ENCODE assay signal across 1 cellular context in the genomic region with DNA sequence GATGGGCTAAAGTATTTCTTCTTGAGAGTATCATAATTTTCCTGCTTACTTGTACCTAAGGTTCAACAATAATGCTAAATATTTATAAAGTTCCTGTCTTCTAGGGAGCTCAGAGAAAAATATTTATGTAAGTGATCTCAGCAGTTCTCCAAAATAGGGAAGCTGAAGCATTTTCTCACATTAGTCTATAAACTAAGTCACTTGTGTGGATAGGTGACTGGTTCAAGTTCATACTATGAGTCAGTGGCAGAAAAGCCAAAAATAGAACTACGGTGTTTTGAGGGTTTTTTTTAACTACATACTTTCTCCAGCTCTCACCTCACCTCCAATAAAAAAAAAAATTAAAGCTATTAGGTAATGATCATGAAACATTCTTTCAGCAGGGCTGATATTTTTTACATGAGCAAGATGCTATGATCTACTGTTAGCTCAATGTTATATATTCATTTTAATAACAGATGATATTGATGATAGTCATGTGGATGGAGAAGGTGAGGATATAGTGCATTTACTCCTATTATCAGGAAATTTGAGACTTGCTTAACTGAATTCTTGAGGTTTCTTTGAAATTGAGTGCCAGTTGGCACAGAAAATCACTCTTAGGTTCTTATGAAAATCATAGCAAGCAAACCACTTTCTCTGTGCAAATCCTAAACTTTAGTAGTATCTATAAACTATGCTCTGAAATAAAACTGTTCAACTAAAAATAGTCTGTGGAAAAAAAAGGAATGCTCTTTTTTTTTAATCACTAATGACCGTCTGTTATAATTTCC.
TF ChIP-seq lines count a peak whose summit lies in the region.

No MANE protein-coding gene starts in this region.

TF ChIP-seq in GM12878, 131 proteins besides CTCF, POLR2A, EP300 and RAD21 (continued from another document and continues in another):
- TF ChIP-seq, protein P1, sequence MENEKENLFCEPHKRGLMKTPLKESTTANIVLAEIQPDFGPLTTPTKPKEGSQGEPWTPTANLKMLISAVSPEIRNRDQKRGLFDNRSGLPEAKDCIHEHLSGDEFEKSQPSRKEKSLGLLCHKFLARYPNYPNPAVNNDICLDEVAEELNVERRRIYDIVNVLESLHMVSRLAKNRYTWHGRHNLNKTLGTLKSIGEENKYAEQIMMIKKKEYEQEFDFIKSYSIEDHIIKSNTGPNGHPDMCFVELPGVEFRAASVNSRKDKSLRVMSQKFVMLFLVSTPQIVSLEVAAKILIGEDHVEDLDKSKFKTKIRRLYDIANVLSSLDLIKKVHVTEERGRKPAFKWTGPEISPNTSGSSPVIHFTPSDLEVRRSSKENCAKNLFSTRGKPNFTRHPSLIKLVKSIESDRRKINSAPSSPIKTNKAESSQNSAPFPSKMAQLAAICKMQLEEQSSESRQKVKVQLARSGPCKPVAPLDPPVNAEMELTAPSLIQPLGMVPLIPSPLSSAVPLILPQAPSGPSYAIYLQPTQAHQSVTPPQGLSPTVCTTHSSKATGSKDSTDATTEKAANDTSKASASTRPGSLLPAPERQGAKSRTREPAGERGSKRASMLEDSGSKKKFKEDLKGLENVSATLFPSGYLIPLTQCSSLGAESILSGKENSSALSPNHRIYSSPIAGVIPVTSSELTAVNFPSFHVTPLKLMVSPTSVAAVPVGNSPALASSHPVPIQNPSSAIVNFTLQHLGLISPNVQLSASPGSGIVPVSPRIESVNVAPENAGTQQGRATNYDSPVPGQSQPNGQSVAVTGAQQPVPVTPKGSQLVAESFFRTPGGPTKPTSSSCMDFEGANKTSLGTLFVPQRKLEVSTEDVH (IDR thresholded peaks at IDR 0.05; ENCODE audit: low read depth, partially characterized antibody) = no peak
- TF ChIP-seq ZNF217 (IDR thresholded peaks at IDR 0.05) (0 out of 2 replicates have a peak, but pooled peaks have one; percentile 36), POLR2AphosphoS5 (IDR thresholded peaks at IDR 0.05; ENCODE audit: low read length) (no peak), NRF1 (conservative IDR thresholded peaks at IDR 0.05; ENCODE audit: low read depth, low read length) (no peak), NFIC (IDR thresholded peaks at IDR 0.05; ENCODE audit: low read depth, low read length) (peak; percentile 91), CREM (IDR thresholded peaks at IDR 0.05; ENCODE audit: low read depth) (peak; percentile 55; the same call in 1 of the 2 replicates), ZBED1 (IDR thresholded peaks at IDR 0.05; ENCODE audit: borderline replicate concordance) (peak; percentile 46; the same call in 1 of the 2 replicates), MTA2 (IDR thresholded peaks at IDR 0.05; ENCODE audit: low read depth) (0 out of 2 replicates have a peak, but pooled peaks have one; percentile 34), EGR1 (IDR thresholded peaks at IDR 0.05; ENCODE audit: borderline replicate concordance in 1 of 2, low read depth in 2 of 2, low read length in 2 of 2) (no peak), SRF (IDR thresholded peaks at IDR 0.05; ENCODE audit: low read depth in 2 of 2, low read length in 2 of 2) (no peak), MEF2A (IDR thresholded peaks at IDR 0.05; ENCODE audit: insufficient read depth, low read depth, low read length) (peak; percentile 98), SIN3A (IDR thresholded peaks at IDR 0.05; ENCODE audit: low read depth, low read length) (no peak), ESRRA (IDR thresholded peaks at IDR 0.05; ENCODE audit: low read length) (no peak), SPI1 (IDR thresholded peaks at IDR 0.05; ENCODE audit: borderline replicate concordance, insufficient read depth, low read depth, low read length) (no peak), CHD1 (IDR thresholded peaks at IDR 0.05; ENCODE audit: low read depth, low read length) (no peak), SREBF1 (IDR thresholded peaks at IDR 0.05; ENCODE audit: low read length) (0 out of 2 replicates have a peak, but pooled peaks have one; percentile 40), YY1 (IDR thresholded peaks at IDR 0.05; ENCODE audit: low read depth, low read length) (no peak), SUPT20H (IDR thresholded peaks at IDR 0.05; ENCODE audit: borderline replicate concordance, control insufficient read depth, low read depth, low read length) (no peak), ZNF384 (IDR thresholded peaks at IDR 0.05; ENCODE audit: borderline replicate concordance, low read depth, low read length) (no peak), EZH2 (IDR thresholded peaks at IDR 0.05; ENCODE audit: borderline replicate concordance, control insufficient read depth, low read depth, low read length) (no peak), GABPA (IDR thresholded peaks at IDR 0.05; ENCODE audit: low read depth) (0 out of 2 replicates have a peak, but pooled peaks have one; percentile 52), NBN (IDR thresholded peaks at IDR 0.05) (no peak), NR2F1 (conservative IDR thresholded peaks at IDR 0.05) (no peak), POU2F2 (IDR thresholded peaks at IDR 0.05; ENCODE audit: borderline replicate concordance, low read depth, low read length) (no peak), RCOR1 (conservative IDR thresholded peaks at IDR 0.05; ENCODE audit: low read depth, low read length) (no peak), CBFB (IDR thresholded peaks at IDR 0.05; ENCODE audit: low read depth) (no peak), SMAD1 (IDR thresholded peaks at IDR 0.05; ENCODE audit: low read depth, partially characterized antibody) (no peak)
- TF ChIP-seq, protein P2, sequence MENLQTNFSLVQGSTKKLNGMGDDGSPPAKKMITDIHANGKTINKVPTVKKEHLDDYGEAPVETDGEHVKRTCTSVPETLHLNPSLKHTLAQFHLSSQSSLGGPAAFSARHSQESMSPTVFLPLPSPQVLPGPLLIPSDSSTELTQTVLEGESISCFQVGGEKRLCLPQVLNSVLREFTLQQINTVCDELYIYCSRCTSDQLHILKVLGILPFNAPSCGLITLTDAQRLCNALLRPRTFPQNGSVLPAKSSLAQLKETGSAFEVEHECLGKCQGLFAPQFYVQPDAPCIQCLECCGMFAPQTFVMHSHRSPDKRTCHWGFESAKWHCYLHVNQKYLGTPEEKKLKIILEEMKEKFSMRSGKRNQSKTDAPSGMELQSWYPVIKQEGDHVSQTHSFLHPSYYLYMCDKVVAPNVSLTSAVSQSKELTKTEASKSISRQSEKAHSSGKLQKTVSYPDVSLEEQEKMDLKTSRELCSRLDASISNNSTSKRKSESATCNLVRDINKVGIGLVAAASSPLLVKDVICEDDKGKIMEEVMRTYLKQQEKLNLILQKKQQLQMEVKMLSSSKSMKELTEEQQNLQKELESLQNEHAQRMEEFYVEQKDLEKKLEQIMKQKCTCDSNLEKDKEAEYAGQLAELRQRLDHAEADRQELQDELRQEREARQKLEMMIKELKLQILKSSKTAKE (IDR thresholded peaks at IDR 0.05; ENCODE audit: low read depth, poor library complexity, severe bottlenecking) = no peak
- TF ChIP-seq, protein P3, sequence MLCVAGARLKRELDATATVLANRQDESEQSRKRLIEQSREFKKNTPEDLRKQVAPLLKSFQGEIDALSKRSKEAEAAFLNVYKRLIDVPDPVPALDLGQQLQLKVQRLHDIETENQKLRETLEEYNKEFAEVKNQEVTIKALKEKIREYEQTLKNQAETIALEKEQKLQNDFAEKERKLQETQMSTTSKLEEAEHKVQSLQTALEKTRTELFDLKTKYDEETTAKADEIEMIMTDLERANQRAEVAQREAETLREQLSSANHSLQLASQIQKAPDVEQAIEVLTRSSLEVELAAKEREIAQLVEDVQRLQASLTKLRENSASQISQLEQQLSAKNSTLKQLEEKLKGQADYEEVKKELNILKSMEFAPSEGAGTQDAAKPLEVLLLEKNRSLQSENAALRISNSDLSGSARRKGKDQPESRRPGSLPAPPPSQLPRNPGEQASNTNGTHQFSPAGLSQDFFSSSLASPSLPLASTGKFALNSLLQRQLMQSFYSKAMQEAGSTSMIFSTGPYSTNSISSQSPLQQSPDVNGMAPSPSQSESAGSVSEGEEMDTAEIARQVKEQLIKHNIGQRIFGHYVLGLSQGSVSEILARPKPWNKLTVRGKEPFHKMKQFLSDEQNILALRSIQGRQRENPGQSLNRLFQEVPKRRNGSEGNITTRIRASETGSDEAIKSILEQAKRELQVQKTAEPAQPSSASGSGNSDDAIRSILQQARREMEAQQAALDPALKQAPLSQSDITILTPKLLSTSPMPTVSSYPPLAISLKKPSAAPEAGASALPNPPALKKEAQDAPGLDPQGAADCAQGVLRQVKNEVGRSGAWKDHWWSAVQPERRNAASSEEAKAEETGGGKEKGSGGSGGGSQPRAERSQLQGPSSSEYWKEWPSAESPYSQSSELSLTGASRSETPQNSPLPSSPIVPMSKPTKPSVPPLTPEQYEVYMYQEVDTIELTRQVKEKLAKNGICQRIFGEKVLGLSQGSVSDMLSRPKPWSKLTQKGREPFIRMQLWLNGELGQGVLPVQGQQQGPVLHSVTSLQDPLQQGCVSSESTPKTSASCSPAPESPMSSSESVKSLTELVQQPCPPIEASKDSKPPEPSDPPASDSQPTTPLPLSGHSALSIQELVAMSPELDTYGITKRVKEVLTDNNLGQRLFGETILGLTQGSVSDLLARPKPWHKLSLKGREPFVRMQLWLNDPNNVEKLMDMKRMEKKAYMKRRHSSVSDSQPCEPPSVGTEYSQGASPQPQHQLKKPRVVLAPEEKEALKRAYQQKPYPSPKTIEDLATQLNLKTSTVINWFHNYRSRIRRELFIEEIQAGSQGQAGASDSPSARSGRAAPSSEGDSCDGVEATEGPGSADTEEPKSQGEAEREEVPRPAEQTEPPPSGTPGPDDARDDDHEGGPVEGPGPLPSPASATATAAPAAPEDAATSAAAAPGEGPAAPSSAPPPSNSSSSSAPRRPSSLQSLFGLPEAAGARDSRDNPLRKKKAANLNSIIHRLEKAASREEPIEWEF (IDR thresholded peaks at IDR 0.05; ENCODE audit: insufficient replicate concordance, low read depth, low read length) = no peak
- TF ChIP-seq, protein P4, sequence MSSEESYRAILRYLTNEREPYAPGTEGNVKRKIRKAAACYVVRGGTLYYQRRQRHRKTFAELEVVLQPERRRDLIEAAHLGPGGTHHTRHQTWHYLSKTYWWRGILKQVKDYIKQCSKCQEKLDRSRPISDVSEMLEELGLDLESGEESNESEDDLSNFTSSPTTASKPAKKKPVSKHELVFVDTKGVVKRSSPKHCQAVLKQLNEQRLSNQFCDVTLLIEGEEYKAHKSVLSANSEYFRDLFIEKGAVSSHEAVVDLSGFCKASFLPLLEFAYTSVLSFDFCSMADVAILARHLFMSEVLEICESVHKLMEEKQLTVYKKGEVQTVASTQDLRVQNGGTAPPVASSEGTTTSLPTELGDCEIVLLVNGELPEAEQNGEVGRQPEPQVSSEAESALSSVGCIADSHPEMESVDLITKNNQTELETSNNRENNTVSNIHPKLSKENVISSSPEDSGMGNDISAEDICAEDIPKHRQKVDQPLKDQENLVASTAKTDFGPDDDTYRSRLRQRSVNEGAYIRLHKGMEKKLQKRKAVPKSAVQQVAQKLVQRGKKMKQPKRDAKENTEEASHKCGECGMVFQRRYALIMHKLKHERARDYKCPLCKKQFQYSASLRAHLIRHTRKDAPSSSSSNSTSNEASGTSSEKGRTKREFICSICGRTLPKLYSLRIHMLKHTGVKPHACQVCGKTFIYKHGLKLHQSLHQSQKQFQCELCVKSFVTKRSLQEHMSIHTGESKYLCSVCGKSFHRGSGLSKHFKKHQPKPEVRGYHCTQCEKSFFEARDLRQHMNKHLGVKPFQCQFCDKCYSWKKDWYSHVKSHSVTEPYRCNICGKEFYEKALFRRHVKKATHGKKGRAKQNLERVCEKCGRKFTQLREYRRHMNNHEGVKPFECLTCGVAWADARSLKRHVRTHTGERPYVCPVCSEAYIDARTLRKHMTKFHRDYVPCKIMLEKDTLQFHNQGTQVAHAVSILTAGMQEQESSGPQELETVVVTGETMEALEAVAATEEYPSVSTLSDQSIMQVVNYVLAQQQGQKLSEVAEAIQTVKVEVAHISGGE (CRISPR knock-in tag; IDR thresholded peaks at IDR 0.05) = no peak
- TF ChIP-seq, protein P5, sequence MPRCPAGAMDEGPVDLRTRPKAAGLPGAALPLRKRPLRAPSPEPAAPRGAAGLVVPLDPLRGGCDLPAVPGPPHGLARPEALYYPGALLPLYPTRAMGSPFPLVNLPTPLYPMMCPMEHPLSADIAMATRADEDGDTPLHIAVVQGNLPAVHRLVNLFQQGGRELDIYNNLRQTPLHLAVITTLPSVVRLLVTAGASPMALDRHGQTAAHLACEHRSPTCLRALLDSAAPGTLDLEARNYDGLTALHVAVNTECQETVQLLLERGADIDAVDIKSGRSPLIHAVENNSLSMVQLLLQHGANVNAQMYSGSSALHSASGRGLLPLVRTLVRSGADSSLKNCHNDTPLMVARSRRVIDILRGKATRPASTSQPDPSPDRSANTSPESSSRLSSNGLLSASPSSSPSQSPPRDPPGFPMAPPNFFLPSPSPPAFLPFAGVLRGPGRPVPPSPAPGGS (IDR thresholded peaks at IDR 0.05; ENCODE audit: borderline replicate concordance, insufficient read depth, low read depth, low read length, poor library complexity, severe bottlenecking) = peak; percentile 11
- TF ChIP-seq, protein P6, sequence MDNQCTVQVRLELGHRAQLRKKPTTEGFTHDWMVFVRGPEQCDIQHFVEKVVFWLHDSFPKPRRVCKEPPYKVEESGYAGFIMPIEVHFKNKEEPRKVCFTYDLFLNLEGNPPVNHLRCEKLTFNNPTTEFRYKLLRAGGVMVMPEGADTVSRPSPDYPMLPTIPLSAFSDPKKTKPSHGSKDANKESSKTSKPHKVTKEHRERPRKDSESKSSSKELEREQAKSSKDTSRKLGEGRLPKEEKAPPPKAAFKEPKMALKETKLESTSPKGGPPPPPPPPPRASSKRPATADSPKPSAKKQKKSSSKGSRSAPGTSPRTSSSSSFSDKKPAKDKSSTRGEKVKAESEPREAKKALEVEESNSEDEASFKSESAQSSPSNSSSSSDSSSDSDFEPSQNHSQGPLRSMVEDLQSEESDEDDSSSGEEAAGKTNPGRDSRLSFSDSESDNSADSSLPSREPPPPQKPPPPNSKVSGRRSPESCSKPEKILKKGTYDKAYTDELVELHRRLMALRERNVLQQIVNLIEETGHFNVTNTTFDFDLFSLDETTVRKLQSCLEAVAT (IDR thresholded peaks at IDR 0.05) = no peak
- TF ChIP-seq, protein P7, sequence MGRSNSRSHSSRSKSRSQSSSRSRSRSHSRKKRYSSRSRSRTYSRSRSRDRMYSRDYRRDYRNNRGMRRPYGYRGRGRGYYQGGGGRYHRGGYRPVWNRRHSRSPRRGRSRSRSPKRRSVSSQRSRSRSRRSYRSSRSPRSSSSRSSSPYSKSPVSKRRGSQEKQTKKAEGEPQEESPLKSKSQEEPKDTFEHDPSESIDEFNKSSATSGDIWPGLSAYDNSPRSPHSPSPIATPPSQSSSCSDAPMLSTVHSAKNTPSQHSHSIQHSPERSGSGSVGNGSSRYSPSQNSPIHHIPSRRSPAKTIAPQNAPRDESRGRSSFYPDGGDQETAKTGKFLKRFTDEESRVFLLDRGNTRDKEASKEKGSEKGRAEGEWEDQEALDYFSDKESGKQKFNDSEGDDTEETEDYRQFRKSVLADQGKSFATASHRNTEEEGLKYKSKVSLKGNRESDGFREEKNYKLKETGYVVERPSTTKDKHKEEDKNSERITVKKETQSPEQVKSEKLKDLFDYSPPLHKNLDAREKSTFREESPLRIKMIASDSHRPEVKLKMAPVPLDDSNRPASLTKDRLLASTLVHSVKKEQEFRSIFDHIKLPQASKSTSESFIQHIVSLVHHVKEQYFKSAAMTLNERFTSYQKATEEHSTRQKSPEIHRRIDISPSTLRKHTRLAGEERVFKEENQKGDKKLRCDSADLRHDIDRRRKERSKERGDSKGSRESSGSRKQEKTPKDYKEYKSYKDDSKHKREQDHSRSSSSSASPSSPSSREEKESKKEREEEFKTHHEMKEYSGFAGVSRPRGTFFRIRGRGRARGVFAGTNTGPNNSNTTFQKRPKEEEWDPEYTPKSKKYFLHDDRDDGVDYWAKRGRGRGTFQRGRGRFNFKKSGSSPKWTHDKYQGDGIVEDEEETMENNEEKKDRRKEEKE (IDR thresholded peaks at IDR 0.05) = no peak
